In the genomic region with DNA sequence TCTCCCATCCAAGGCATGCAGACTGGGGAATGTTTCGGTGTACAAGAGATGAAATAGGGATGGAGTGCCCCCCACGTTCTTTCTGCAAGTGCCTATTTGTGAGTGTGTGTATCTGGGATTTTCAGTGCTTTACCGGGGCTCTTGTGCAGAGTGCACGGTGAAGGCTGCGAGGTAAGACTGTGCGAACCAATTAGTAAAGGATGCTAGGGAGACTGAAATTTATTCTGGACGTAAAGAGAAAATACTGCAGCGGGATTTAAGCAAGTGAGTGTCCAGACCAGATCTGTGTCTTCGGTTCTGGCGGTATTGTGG, we compare ENCODE assay signal across 1 cellular context.
TF ChIP-seq lines count a peak whose summit lies in the region.

No MANE protein-coding gene starts in this region.

TF ChIP-seq in liver, 16 proteins besides CTCF, POLR2A, EP300 and RAD21 (continued from another document):
- TF ChIP-seq, protein P1, sequence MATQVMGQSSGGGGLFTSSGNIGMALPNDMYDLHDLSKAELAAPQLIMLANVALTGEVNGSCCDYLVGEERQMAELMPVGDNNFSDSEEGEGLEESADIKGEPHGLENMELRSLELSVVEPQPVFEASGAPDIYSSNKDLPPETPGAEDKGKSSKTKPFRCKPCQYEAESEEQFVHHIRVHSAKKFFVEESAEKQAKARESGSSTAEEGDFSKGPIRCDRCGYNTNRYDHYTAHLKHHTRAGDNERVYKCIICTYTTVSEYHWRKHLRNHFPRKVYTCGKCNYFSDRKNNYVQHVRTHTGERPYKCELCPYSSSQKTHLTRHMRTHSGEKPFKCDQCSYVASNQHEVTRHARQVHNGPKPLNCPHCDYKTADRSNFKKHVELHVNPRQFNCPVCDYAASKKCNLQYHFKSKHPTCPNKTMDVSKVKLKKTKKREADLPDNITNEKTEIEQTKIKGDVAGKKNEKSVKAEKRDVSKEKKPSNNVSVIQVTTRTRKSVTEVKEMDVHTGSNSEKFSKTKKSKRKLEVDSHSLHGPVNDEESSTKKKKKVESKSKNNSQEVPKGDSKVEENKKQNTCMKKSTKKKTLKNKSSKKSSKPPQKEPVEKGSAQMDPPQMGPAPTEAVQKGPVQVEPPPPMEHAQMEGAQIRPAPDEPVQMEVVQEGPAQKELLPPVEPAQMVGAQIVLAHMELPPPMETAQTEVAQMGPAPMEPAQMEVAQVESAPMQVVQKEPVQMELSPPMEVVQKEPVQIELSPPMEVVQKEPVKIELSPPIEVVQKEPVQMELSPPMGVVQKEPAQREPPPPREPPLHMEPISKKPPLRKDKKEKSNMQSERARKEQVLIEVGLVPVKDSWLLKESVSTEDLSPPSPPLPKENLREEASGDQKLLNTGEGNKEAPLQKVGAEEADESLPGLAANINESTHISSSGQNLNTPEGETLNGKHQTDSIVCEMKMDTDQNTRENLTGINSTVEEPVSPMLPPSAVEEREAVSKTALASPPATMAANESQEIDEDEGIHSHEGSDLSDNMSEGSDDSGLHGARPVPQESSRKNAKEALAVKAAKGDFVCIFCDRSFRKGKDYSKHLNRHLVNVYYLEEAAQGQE (IDR thresholded peaks at IDR 0.05) = no peak
- TF ChIP-seq TAF1 (conservative IDR thresholded peaks at IDR 0.05) = no peak
- no peak for TF ChIP-seq NR2F2 (IDR thresholded peaks at IDR 0.05)
- no peak for TF ChIP-seq GABPA (IDR thresholded peaks at IDR 0.05 in 1 of 2, conservative IDR thresholded peaks at IDR 0.05 in 1 of 2)
- TF ChIP-seq HNF4G (IDR thresholded peaks at IDR 0.05) = no peak
